In the genomic region with DNA sequence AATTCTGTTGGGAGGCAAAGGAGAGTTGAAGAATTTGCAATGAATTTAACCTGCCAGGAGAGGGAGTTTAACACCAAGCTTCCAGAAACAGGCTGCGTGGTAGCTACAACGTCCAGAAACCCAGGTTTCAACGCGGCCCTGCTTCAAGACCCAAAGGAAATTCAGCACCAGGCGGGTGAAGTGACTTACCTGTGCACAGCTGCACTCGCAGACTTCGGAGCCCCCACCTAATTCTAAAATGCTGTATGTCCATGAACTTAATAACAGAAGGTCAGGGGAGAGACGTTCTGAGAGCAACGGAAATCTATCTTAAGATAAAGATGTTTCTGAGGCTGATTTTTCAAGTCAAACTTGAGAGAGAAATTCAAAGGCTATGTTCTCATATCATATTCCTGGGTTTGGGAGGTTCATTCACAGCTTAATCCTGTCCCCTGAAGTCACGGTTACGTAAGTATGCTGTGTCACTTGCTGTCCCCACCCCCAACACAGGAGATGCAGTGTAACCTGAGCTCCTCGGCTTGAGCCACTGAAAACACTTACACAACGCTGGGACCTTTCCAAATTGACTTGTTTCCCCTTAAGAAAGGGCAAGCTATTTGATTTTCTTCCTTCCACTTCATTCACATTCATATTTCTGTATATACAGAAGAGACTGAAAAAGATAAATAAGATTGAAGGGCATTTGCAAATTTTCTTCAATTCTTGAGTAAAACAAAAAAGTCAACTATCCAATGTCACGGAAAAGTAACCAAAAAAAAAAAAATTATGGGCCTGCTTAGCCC, we compare ENCODE assay signal across 8 cellular contexts. TPM values are rescaled to one million over a fixed set of nuclear protein-coding genes. Genes with fewer than 3 reads are reported as not detected.
DNase-seq lines count a peak whose midpoint lies in the region; ATAC-seq and TF ChIP-seq lines count a peak whose summit lies in the region.

No MANE protein-coding gene starts in this region.

- H3K27me3 ChIP-seq in BLaER1 treated with 17β-estradiol and CSF1 and Interleukin-3, amounts not matched to agents 10 nM and 100 nM: no peaks in the 10 kb centered on the region
- H3K27me3 ChIP-seq in HAP-1 (ENCODE audit: low read depth): no peaks in the 10 kb centered on the region
- H3K27me3 ChIP-seq in liver (ENCODE audit: control insufficient read depth in 4 of 4, insufficient read depth in 4 of 4, low read length in 3 of 4): no peaks in the 10 kb centered on the region

- peak; percentile 69 for TF ChIP-seq CTCF in liver (IDR thresholded peaks at IDR 0.05; ENCODE audit: low read depth, low read length, missing input control)

- H3K36me3 ChIP-seq in BLaER1 treated with 17β-estradiol and CSF1 and Interleukin-3, amounts not matched to agents 10 nM and 100 nM: peaks cover 0 to 27% (median 11%) of the 10 kb centered on the region in 11 experiments; a peak in 9 of 22 replicates
- no peaks in the 10 kb centered on the region for H3K36me3 ChIP-seq in HAP-1 (replicated peaks)
- H3K36me3 ChIP-seq in liver (ENCODE audit: control insufficient read depth in 4 of 4, insufficient read depth in 3 of 4, low read depth in 1 of 4, low read length in 3 of 4): peaks cover 0 to 4% (median 0%) of the 10 kb centered on the region in 4 donors

- H4K20me1 ChIP-seq in BLaER1 treated with 17β-estradiol and CSF1 and Interleukin-3, amounts not matched to agents 10 nM and 100 nM: peaks cover 4 to 98% (median 56%) of the 10 kb centered on the region in 11 experiments; a peak in 17 of 22 replicates

- in situ Hi-C loops in HAP-1 (cut with MboI; ENCODE audit: low sequenced_read_pairs): loop anchor here (5.0 kb wide), 1 partner anchor 73 kb away; no protein-coding TSS in a partner anchor

- ATAC-seq in HG02852 (IDR thresholded peaks at IDR 0.05; ENCODE audit: unreplicated experiment): no peak

- WGBS in liver: 11% methylated on average over 14 of the region's 14 CpGs

- no peaks in the 10 kb centered on the region for H3K9me3 ChIP-seq in BLaER1 treated with 17β-estradiol and CSF1 and Interleukin-3, amounts not matched to agents 10 nM and 100 nM (replicated peaks in 1 of 11)
- no peaks in the 10 kb centered on the region for H3K9me3 ChIP-seq in HAP-1
- H3K9me3 ChIP-seq in liver (ENCODE audit: control insufficient read depth in 4 of 4, low read length in 3 of 4): no peaks in the 10 kb centered on the region

- H3K27ac ChIP-seq in BLaER1 treated with 17β-estradiol and CSF1 and Interleukin-3, amounts not matched to agents 10 nM and 100 nM: peak overlapping the region in 10 of 11 experiments; percentile 7 to 72 (median 58); a peak in 17 of 22 replicates
- H3K27ac ChIP-seq in liver (ENCODE audit: low read depth in 1 of 2, low read length in 2 of 2): peak overlapping the region; percentile 97 to 98

- DNase-seq in HAP-1 (ENCODE audit: low spot score in 2 of 2) (peak; percentile 85 to 90), NCI-H510A (lab: John Stamatoyannopoulos, UW) (peak; percentile 88), dermis blood vessel endothelial cell (peak; percentile 90)
- peak; percentile 61 for DNase-seq in activated CD4-positive, alpha-beta T cell treated with anti-CD3 and anti-CD28 coated beads for 48 hours
- DNase-seq in stimulated activated CD4-positive, alpha-beta T cell treated with anti-CD3 and anti-CD28 coated beads, TNF-alpha, amount 100 ng/mL, for 24 hours (ENCODE audit: low read depth in 3 of 3): peak in 2 of 3 experiments; percentile 6 to 37

- peaks cover 33 to 57% (median 44%) of the 10 kb centered on the region in 10 experiments for H3K4me1 ChIP-seq in BLaER1 treated with 17β-estradiol and CSF1 and Interleukin-3, amounts not matched to agents 10 nM and 100 nM
- peaks cover 10% of the 10 kb centered on the region for H3K4me1 ChIP-seq in HAP-1
- peaks cover 9 to 37% (median 16%) of the 10 kb centered on the region in 4 donors for H3K4me1 ChIP-seq in liver (ENCODE audit: control insufficient read depth in 4 of 4, insufficient read depth in 4 of 4, low read length in 3 of 4)

- peak; percentile 94 to 98 for TF ChIP-seq RAD21 in liver (IDR thresholded peaks at IDR 0.05)

- peak overlapping the region; percentile 39 to 80 (median 55) for H3K4me2 ChIP-seq in BLaER1 treated with 17β-estradiol and CSF1 and Interleukin-3, amounts not matched to agents 10 nM and 100 nM

- no peak overlapping the region for H3K4me3 ChIP-seq in BLaER1 treated with 17β-estradiol and CSF1 and Interleukin-3, amounts not matched to agents 10 nM and 100 nM
- 0 out of 2 replicates have a peak overlapping the region, but pooled peaks have one; percentile 1 for H3K4me3 ChIP-seq in HAP-1
- peak overlapping the region in 2 of 3 donors; percentile 23 to 35 for H3K4me3 ChIP-seq in liver (ENCODE audit: low read depth in 1 of 3, low read length in 3 of 3)

- peak overlapping the region; percentile 12 to 57 (median 31); a peak in 17 of 22 replicates for H3K9ac ChIP-seq in BLaER1 treated with 17β-estradiol and CSF1 and Interleukin-3, amounts not matched to agents 10 nM and 100 nM
- peak overlapping the region; percentile 63 to 70 for H3K9ac ChIP-seq in liver (ENCODE audit: low read depth in 1 of 2, low read length in 2 of 2)

TF ChIP-seq in liver, 16 proteins besides CTCF, POLR2A, EP300 and RAD21:
- peak in 1 of 2 donors; percentile 31 for TF ChIP-seq HNF4A (conservative IDR thresholded peaks at IDR 0.05)
- TF ChIP-seq SP1 (IDR thresholded peaks at IDR 0.05): peak; percentile 6
- TF ChIP-seq TAF1 (conservative IDR thresholded peaks at IDR 0.05): no peak
- peak in 1 of 2 donors; percentile 48 for TF ChIP-seq RXRA (IDR thresholded peaks at IDR 0.05)
- TF ChIP-seq, protein P1, sequence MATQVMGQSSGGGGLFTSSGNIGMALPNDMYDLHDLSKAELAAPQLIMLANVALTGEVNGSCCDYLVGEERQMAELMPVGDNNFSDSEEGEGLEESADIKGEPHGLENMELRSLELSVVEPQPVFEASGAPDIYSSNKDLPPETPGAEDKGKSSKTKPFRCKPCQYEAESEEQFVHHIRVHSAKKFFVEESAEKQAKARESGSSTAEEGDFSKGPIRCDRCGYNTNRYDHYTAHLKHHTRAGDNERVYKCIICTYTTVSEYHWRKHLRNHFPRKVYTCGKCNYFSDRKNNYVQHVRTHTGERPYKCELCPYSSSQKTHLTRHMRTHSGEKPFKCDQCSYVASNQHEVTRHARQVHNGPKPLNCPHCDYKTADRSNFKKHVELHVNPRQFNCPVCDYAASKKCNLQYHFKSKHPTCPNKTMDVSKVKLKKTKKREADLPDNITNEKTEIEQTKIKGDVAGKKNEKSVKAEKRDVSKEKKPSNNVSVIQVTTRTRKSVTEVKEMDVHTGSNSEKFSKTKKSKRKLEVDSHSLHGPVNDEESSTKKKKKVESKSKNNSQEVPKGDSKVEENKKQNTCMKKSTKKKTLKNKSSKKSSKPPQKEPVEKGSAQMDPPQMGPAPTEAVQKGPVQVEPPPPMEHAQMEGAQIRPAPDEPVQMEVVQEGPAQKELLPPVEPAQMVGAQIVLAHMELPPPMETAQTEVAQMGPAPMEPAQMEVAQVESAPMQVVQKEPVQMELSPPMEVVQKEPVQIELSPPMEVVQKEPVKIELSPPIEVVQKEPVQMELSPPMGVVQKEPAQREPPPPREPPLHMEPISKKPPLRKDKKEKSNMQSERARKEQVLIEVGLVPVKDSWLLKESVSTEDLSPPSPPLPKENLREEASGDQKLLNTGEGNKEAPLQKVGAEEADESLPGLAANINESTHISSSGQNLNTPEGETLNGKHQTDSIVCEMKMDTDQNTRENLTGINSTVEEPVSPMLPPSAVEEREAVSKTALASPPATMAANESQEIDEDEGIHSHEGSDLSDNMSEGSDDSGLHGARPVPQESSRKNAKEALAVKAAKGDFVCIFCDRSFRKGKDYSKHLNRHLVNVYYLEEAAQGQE (IDR thresholded peaks at IDR 0.05): peak; percentile 16
- TF ChIP-seq NR2F2 (IDR thresholded peaks at IDR 0.05): no peak
- TF ChIP-seq HNF4G (IDR thresholded peaks at IDR 0.05): no peak
- TF ChIP-seq, protein P2, sequence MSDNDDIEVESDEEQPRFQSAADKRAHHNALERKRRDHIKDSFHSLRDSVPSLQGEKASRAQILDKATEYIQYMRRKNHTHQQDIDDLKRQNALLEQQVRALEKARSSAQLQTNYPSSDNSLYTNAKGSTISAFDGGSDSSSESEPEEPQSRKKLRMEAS (IDR thresholded peaks at IDR 0.05): peak; percentile 18
- TF ChIP-seq FOXA1 (IDR thresholded peaks at IDR 0.05): no peak
- TF ChIP-seq EGR1 (IDR thresholded peaks at IDR 0.05; ENCODE audit: low read depth in 2 of 2): no peak

RNA-seq across cellular contexts. Expression of a gene that starts 22.7 kb away (rescaled TPM):
- total RNA-seq in dermis blood vessel endothelial cell (49.5 and 51.1 TPM in 2 replicates), liver (10 to 100 TPM; 19.9 to 41.9 TPM)
- 10 to 100 TPM; 13.0 to 32.2 TPM for polyA plus RNA-seq in liver

Comparison
In these comparisons a context has a peak if more than half of its experiments do, and no peak if none do; other contexts are left out.
1. H3K4me3 ChIP-seq: peak in HAP-1 (single experiment) and liver (2 of 3); none in BLaER1 treated with 17β-estradiol and CSF1 and Interleukin-3, amounts not matched to agents 10 nM and 100 nM (0 of 10).
2. DNase-seq: peak in every context shown above with its lines; median percentile 90 in dermis blood vessel endothelial cell; 88 in NCI-H510A; 88 in HAP-1; 61 in activated CD4-positive, alpha-beta T cell treated with anti-CD3 and anti-CD28 coated beads for 48 hours; 22 in stimulated activated CD4-positive, alpha-beta T cell treated with anti-CD3 and anti-CD28 coated beads, TNF-alpha, amount 100 ng/mL, for 24 hours.